In the genomic region with DNA sequence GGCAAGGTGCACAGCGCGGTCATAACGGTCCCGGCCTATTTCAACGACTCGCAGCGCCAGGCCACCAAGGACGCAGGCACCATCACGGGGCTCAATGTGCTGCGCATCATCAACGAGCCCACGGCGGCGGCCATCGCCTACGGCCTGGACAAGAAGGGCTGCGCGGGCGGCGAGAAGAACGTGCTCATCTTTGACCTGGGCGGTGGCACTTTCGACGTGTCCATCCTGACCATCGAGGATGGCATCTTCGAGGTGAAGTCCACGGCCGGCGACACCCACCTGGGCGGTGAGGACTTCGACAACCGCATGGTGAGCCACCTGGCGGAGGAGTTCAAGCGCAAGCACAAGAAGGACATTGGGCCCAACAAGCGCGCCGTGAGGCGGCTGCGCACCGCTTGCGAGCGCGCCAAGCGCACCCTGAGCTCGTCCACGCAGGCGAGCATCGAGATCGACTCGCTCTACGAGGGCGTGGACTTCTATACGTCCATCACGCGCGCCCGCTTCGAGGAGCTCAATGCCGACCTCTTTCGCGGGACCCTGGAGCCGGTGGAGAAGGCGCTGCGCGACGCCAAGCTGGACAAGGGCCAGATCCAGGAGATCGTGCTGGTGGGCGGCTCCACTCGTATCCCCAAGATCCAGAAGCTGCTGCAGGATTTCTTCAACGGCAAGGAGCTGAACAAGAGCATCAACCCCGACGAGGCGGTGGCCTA, we compare ENCODE assay signal across 8 cellular contexts. TPM values are rescaled to one million over a fixed set of nuclear protein-coding genes. Genes with fewer than 3 reads are reported as not detected.
DNase-seq lines count a peak whose midpoint lies in the region; ATAC-seq and TF ChIP-seq lines count a peak whose summit lies in the region.

No MANE protein-coding gene starts in this region.

- no peaks in the 10 kb centered on the region for H3K36me3 ChIP-seq in adrenal gland (replicated peaks in 1 of 2)
- H3K36me3 ChIP-seq in tibial artery = no peaks in the 10 kb centered on the region

- TF ChIP-seq CTCF in adrenal gland (IDR thresholded peaks at IDR 0.05) (no peak), tibial artery (IDR thresholded peaks at IDR 0.05) (peak in 1 of 2 experiments; percentile 8)

- 18 to 60% (median 29%) methylated on average over 3 to 73 of the region's 73 CpGs for WGBS in adrenal gland, 4 donors

- peak overlapping the region in 1 of 4 donors; percentile 45 for H3K4me3 ChIP-seq in adrenal gland
- peak overlapping the region; percentile 61 to 64 for H3K4me3 ChIP-seq in tibial artery

- intact Hi-C loops in adrenal gland (cut with DNase I) (loop anchor here (5.0 kb wide), 1 partner anchor 91 kb away; no protein-coding TSS in a partner anchor), tibial artery (cut with DNase I; ENCODE audit: low total_unique reads) (loop anchor here (2.0 to 10.0 kb wide), 3 partner anchors 39 to 223 kb away; a partner anchor contains a TSS)

- TF ChIP-seq POLR2A in adrenal gland (IDR thresholded peaks at IDR 0.05) = no peak

- no peak overlapping the region for H3K27ac ChIP-seq in adrenal gland
- H3K27ac ChIP-seq in layer of hippocampus (ENCODE audit: low read depth, low read length) = peak overlapping the region; percentile 54
- H3K27ac ChIP-seq in tibial artery = peak overlapping the region; percentile 56 to 68

- DNase-seq in activated gamma-delta T cell treated with Interleukin-2 at 50 U/mL for 16 hours (peak; percentile 4), activated gamma-delta T cell (lab: John Stamatoyannopoulos, UW) (no peak), adrenal gland (peak in 5 of 7 donors; percentile 15 to 55 (median 40)), tibial artery (peak in 1 of 2 donors; percentile 71), HPDE6-E6E7 (ENCODE audit: extremely low spot score) (no peak), cerebellum (ENCODE audit: low spot score) (no peak)

- H3K4me1 ChIP-seq in adrenal gland (replicated peaks in 1 of 2) (peaks cover 0 to 12% of the 10 kb centered on the region in 2 donors), tibial artery (peaks cover 0 to 33% (median 15%) of the 10 kb centered on the region in 4 donors)

- ATAC-seq in GM21576 (IDR thresholded peaks at IDR 0.05; ENCODE audit: unreplicated experiment) = no peak

- H3K9me3 ChIP-seq in adrenal gland (replicated peaks in 1 of 3) (no peaks in the 10 kb centered on the region), tibial artery (no peaks in the 10 kb centered on the region)

- H3K27me3 ChIP-seq in adrenal gland = no peaks in the 10 kb centered on the region
- no peaks in the 10 kb centered on the region for H3K27me3 ChIP-seq in layer of hippocampus (ENCODE audit: control insufficient read depth, insufficient read depth, low read length)
- H3K27me3 ChIP-seq in tibial artery = no peaks in the 10 kb centered on the region

RNA-seq across cellular contexts. Expression of a gene that starts 0.9 kb away (rescaled TPM):
- total RNA-seq in adrenal gland (10 to 100 TPM in 5 of 8 donors, 1 to 10 TPM in 3; 5.2 to 74.6 (median 16.6) TPM), cerebellum (6.5 TPM)
- 1 to 10 TPM; 3.4 to 7.2 (median 5.1) TPM for polyA plus RNA-seq in adrenal gland

RNA-seq across cellular contexts. Expression of a gene that starts 8.3 kb away (rescaled TPM):
- 1 to 10 TPM in 3 of 8 donors, under 1 TPM in 5; 0.27 to 1.5 (median 0.78) TPM for total RNA-seq in adrenal gland
- polyA plus RNA-seq in adrenal gland = 1 to 10 TPM in 1 of 3 donors, under 1 TPM in 2; 0.67 to 2.2 (median 0.90) TPM
- 0.54 TPM for total RNA-seq in cerebellum

RNA-seq across cellular contexts. Expression of a gene that starts 36.8 kb away (rescaled TPM):
- total RNA-seq in adrenal gland = 10 to 100 TPM; 19.8 to 37.2 (median 30.9) TPM
- 10 to 100 TPM; 15.1 to 25.9 (median 19.4) TPM for polyA plus RNA-seq in adrenal gland
- 44.0 TPM for total RNA-seq in cerebellum

RNA-seq across cellular contexts. Expression of a gene that starts 37.8 kb away (rescaled TPM):
- total RNA-seq in adrenal gland = 10 to 100 TPM in 6 of 8 donors, 1 to 10 TPM in 2; 4.4 to 17.2 (median 13.0) TPM
- 10 to 100 TPM in 1 of 3 donors, 1 to 10 TPM in 2; 5.7 to 11.6 (median 9.5) TPM for polyA plus RNA-seq in adrenal gland
- 18.1 TPM for total RNA-seq in cerebellum

Comparison
In these comparisons a context has a peak if more than half of its experiments do, and no peak if none do; other contexts are left out.
1. DNase-seq: peak in activated gamma-delta T cell treated with Interleukin-2 at 50 U/mL for 16 hours (single experiment) and adrenal gland (5 of 7); none in activated gamma-delta T cell (single experiment), HPDE6-E6E7 (single experiment) and cerebellum (single experiment).
2. H3K27ac ChIP-seq: peak in layer of hippocampus (single experiment) and tibial artery (2 of 2); none in adrenal gland (0 of 5).